ENCODE assay signal across 26 cellular contexts in the genomic region with DNA sequence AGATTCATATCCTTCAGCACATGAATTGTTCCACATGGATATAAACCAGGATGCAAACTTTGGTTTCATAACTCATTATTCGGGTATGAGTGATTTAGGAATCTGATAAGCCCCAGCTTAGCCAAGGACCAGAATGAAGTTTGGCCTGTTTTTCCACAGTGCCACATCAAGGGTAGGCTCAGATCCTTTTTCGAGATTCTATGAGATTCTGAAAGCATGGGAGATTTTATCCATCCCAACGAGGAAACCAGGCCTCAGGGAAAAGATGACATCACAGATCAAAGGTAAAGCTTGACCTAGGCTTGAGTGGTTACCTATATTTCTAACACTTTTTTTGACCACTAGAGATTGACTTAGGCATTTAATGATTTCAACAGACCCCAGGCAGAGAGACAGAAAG.
"Had no signal": no experiment of that assay in that cellular context is flagged by ENCODE, and none has a peak within 500 bp of the region (broad histone marks: within the 10 kb centered on the region; RNA-seq: fewer than 3 reads in every experiment).

No MANE protein-coding gene starts in this region.

- H3K27ac ChIP-seq: lower lobe of right lung, ovary, prostate gland, sigmoid colon, suprapubic skin, upper lobe of left lung, vagina had no signal

- H3K27me3 Mint-ChIP-seq: naive thymus-derived CD8-positive, alpha-beta T cell; stimulated activated naive CD8-positive, alpha-beta T cell treated with anti-CD3 and anti-CD28 coated beads, Interleukin-15, Interleukin-2, amounts not matched to agents 100 ng/mL and 50 ng/mL, for 24 hours had no signal

- H3K4me3 Mint-ChIP-seq: naive thymus-derived CD8-positive, alpha-beta T cell; stimulated activated effector memory CD8-positive, alpha-beta T cell treated with anti-CD3 and anti-CD28 coated beads, Interleukin-12 subunit alpha, Interleukin-12 subunit beta, amount 100 ng/mL, for 72 hours; stimulated activated naive CD8-positive, alpha-beta T cell treated with anti-CD3 and anti-CD28 coated beads, Interleukin-15, Interleukin-2, amounts not matched to agents 100 ng/mL and 50 ng/mL, for 24 hours had no signal

- H3K9me3 ChIP-seq: lower lobe of right lung, ovary, prostate gland, sigmoid colon, spleen, suprapubic skin, thoracic aorta, tibial artery, upper lobe of left lung, vagina had no signal

- H3K4me1 ChIP-seq: lower lobe of right lung, prostate gland, sigmoid colon, suprapubic skin, upper lobe of left lung, vagina had no signal

- H3K36me3 Mint-ChIP-seq: naive thymus-derived CD8-positive, alpha-beta T cell; stimulated activated effector memory CD8-positive, alpha-beta T cell treated with anti-CD3 and anti-CD28 coated beads, Interleukin-12 subunit alpha, Interleukin-12 subunit beta, amount 100 ng/mL, for 72 hours had no signal

- H3K9me3 Mint-ChIP-seq: stimulated activated naive CD8-positive, alpha-beta T cell treated with anti-CD3 and anti-CD28 coated beads, Interleukin-15, Interleukin-2, amounts not matched to agents 100 ng/mL and 50 ng/mL, for 24 hours had no signal

- ATAC-seq: left cardiac atrium; left lobe of liver; lower lobe of right lung; naive thymus-derived CD8-positive, alpha-beta T cell; stimulated activated effector memory CD8-positive, alpha-beta T cell treated with anti-CD3 and anti-CD28 coated beads, Interleukin-12 subunit alpha, Interleukin-12 subunit beta, amount 100 ng/mL, for 72 hours had no signal

- H3K4me3 ChIP-seq: lower lobe of right lung, ovary, prostate gland, sigmoid colon, spleen, suprapubic skin, thoracic aorta, tibial artery, upper lobe of left lung, vagina had no signal

- FAIRE-seq: keratinocyte, small intestine had no signal

- H3K27me3 ChIP-seq: ovary, sigmoid colon, spleen, suprapubic skin, tibial artery, upper lobe of left lung, vagina had no signal

- DNase-seq: hypothalamus; kidney glomerular epithelial cell; left cardiac atrium; lower lobe of right lung; mammary epithelial cell; mesenchymal stem cell; naive thymus-derived CD8-positive, alpha-beta T cell; posterior cingulate gyrus; retina; right cardiac atrium; sigmoid colon; small intestine; spleen; stimulated activated CD4-positive, alpha-beta T cell treated with anti-CD3 and anti-CD28 coated beads, Interleukin-4, amount 100 ng/mL, for 24 hours; stimulated activated naive CD4-positive, alpha-beta T cell; tibial artery; upper lobe of left lung had no signal

- H3K27ac Mint-ChIP-seq: stimulated activated effector memory CD8-positive, alpha-beta T cell treated with anti-CD3 and anti-CD28 coated beads, Interleukin-12 subunit alpha, Interleukin-12 subunit beta, amount 100 ng/mL, for 72 hours; stimulated activated naive CD8-positive, alpha-beta T cell treated with anti-CD3 and anti-CD28 coated beads, Interleukin-15, Interleukin-2, amounts not matched to agents 100 ng/mL and 50 ng/mL, for 24 hours had no signal

- H3K4me1 Mint-ChIP-seq: stimulated activated effector memory CD8-positive, alpha-beta T cell treated with anti-CD3 and anti-CD28 coated beads, Interleukin-12 subunit alpha, Interleukin-12 subunit beta, amount 100 ng/mL, for 72 hours had no signal

- H3K36me3 ChIP-seq: lower lobe of right lung, ovary, prostate gland, sigmoid colon, spleen, suprapubic skin, thoracic aorta, tibial artery, upper lobe of left lung, vagina had no signal
